ENCODE assay signal across 8 cellular contexts in the genomic region with DNA sequence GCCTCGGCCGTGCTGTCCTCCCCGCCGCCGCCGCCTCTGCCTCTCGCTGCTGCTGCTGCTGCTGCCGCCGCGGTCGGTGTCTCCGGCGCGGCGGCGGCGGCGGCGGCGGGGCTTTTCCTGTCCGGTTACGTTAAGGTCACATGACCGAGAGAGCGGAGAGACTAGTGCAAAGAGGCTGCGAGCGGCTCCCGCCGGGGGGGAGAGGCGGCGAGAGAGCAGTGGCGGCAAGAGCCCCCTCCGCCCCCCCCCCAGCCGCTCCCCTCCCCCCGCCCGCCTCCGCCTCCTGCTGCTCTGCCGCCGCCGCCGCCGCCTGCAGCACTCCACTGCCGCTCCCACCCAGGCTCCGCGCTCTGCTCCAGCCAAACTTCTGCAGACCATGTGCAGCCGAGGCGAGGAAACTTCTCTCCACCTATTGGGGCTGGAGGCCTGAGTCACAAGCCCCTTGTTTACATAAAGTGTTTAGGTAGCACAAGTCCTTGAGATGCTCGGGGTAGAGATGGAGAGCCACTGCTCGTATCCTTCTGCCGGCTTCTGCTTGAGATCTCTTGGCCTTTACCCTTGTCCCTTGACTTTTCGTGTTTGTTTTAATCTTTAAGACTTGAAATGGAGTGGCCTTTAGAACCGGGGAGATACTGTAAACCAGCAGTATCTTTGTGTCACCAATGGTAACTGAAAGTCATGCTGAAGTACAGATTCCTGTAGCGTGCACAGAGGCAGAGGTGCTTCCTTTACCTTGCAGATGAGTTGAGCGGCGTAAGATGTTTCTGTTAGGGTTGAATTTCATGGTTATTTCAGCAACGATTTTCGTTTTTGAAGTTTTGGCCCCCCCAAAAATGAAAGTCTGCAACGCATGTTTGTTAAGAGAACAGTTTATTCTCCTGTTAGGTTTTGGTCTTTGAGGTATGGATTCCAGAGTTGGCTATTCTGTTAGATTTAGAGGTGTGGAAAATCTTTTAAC. TPM values are rescaled to one million over a fixed set of nuclear protein-coding genes. Genes with fewer than 3 reads are reported as not detected.
DNase-seq lines count a peak whose midpoint lies in the region; ATAC-seq lines count a peak whose summit lies in the region.

A gene with protein sequence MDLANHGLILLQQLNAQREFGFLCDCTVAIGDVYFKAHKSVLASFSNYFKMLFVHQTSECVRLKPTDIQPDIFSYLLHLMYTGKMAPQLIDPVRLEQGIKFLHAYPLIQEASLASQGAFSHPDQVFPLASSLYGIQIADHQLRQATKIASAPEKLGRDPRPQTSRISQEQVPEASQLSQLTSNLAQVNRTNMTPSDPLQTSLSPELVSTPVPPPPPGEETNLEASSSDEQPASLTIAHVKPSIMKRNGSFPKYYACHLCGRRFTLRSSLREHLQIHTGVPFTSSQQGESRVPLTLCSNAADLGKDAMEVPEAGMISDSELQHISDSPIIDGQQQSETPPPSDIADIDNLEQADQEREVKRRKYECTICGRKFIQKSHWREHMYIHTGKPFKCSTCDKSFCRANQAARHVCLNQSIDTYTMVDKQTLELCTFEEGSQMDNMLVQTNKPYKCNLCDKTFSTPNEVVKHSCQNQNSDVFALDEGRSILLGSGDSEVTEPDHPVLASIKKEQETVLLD (minus strand): TSS at position 89 of the 958 bp plus-strand sequence. CDS start 17,922 bp downstream, outside the sequence.

- H3K4me3 Mint-ChIP-seq in activated CD8-positive, alpha-beta T cell treated with anti-CD3 and anti-CD28 coated beads, Interleukin-2, amount 10 ng/mL, durations not matched to agents 7 days and 5 days: peak within 1 kb of the TSS; percentile 97

- peak within 1 kb of the TSS; percentile 97 for H3K27ac Mint-ChIP-seq in activated CD8-positive, alpha-beta T cell treated with anti-CD3 and anti-CD28 coated beads, Interleukin-2, amount 10 ng/mL, durations not matched to agents 7 days and 5 days

- POLR2A ChIA-PET in activated CD8-positive, alpha-beta T cell treated with anti-CD3 and anti-CD28 coated beads, Interleukin-2, amount 10 ng/mL, durations not matched to agents 7 days and 5 days (lab: Charles Lee): interaction anchor here (0.9 to 2.6 kb wide), 6 partner anchors 11 to 60 kb away, joined by 3 to 45 read pairs (median 9); partner anchors contain the start of gene RMND1

- DNase-seq in NCI-H2029 (lab: John Stamatoyannopoulos, UW): peak; percentile 33
- DNase-seq in NCI-H2029 treated with DMSO at 0.1 percent for 48 hours (lab: John Stamatoyannopoulos, UW): no peak
- peak; percentile 74 for DNase-seq in NCI-H774 (lab: John Stamatoyannopoulos, UW)
- peak; percentile 75 for DNase-seq in activated CD8-positive, alpha-beta T cell treated with anti-CD3 and anti-CD28 coated beads, Interleukin-2, amount 10 ng/mL, durations not matched to agents 7 days and 5 days
- peak; percentile 56 for DNase-seq in effector CD8-positive, alpha-beta T cell (lab: John Stamatoyannopoulos, UW)
- DNase-seq in lung microvascular endothelial cell (ENCODE audit: low read depth in 2 of 2): peak; percentile 74 to 76
- DNase-seq in stimulated activated CD4-positive, alpha-beta T cell treated with anti-CD3 and anti-CD28 coated beads, TNF-alpha, amount 100 ng/mL, for 24 hours (ENCODE audit: low read depth in 3 of 3): peak; percentile 40 to 59 (median 48)

- H3K9me3 Mint-ChIP-seq in activated CD8-positive, alpha-beta T cell treated with anti-CD3 and anti-CD28 coated beads, Interleukin-2, amount 10 ng/mL, durations not matched to agents 7 days and 5 days (ENCODE audit: insufficient read depth): no peaks in the 10 kb centered on the region

- no peaks in the 10 kb centered on the region for H3K27me3 Mint-ChIP-seq in activated CD8-positive, alpha-beta T cell treated with anti-CD3 and anti-CD28 coated beads, Interleukin-2, amount 10 ng/mL, durations not matched to agents 7 days and 5 days (ENCODE audit: low read depth)

- CTCF ChIA-PET in activated CD8-positive, alpha-beta T cell treated with anti-CD3 and anti-CD28 coated beads, Interleukin-2, amount 10 ng/mL, durations not matched to agents 7 days and 5 days (lab: Charles Lee): interaction anchor here (1.0 to 5.0 kb wide), 2 partner anchors 14 to 49 kb away, joined by 4 to 31 read pairs; no protein-coding TSS in a partner anchor

- peaks cover 54% of the 10 kb centered on the region for H3K4me1 Mint-ChIP-seq in activated CD8-positive, alpha-beta T cell treated with anti-CD3 and anti-CD28 coated beads, Interleukin-2, amount 10 ng/mL, durations not matched to agents 7 days and 5 days (ENCODE audit: low read depth)

- peaks cover 57% of the 10 kb centered on the region for H3K36me3 Mint-ChIP-seq in activated CD8-positive, alpha-beta T cell treated with anti-CD3 and anti-CD28 coated beads, Interleukin-2, amount 10 ng/mL, durations not matched to agents 7 days and 5 days (ENCODE audit: low read depth)

- peak; percentile 15 for ATAC-seq in HG03135 (IDR thresholded peaks at IDR 0.05; ENCODE audit: unreplicated experiment)
- ATAC-seq in activated CD8-positive, alpha-beta T cell treated with anti-CD3 and anti-CD28 coated beads, Interleukin-2, amount 10 ng/mL, durations not matched to agents 7 days and 5 days: peak; percentile 12

RNA-seq across cellular contexts. Expression of the gene that starts here (rescaled TPM):
- 10 to 100 TPM; 24.0 to 25.6 TPM for total RNA-seq in activated CD8-positive, alpha-beta T cell treated with anti-CD3 and anti-CD28 coated beads, Interleukin-2, amount 10 ng/mL, durations not matched to agents 7 days and 5 days
- 4.8 and 6.0 TPM in 2 replicates for total RNA-seq in lung microvascular endothelial cell
